ENCODE assay signal across 3 cellular contexts in genomic region chr6:54074591-54075195, GRCh38.
TF ChIP-seq lines count a peak whose summit lies in the region.

No MANE protein-coding gene starts in this region.

TF ChIP-seq in liver, 16 proteins besides CTCF, POLR2A, EP300 and RAD21:
- TF ChIP-seq HNF4A (conservative IDR thresholded peaks at IDR 0.05) (peak in 1 of 2 donors; percentile 93), HNF4G (IDR thresholded peaks at IDR 0.05) (peak; percentile 79), JUND (IDR thresholded peaks at IDR 0.05) (peak in 1 of 2 donors; percentile 84), RXRA (IDR thresholded peaks at IDR 0.05) (peak in 1 of 2 donors; percentile 60), ZBTB33 (IDR thresholded peaks at IDR 0.05) (no peak), ATF3 (IDR thresholded peaks at IDR 0.05) (peak; percentile 48), GABPA (IDR thresholded peaks at IDR 0.05 in 1 of 2, conservative IDR thresholded peaks at IDR 0.05 in 1 of 2) (no peak), NR2F2 (IDR thresholded peaks at IDR 0.05) (no peak), SP1 (IDR thresholded peaks at IDR 0.05) (peak; percentile 93)

TF ChIP-seq in HepG2, 621 proteins besides CTCF, POLR2A, EP300 and RAD21:
- no peak for TF ChIP-seq PREB (CRISPR knock-in tag; IDR thresholded peaks at IDR 0.05)
- no peak for TF ChIP-seq THAP7 (CRISPR knock-in tag; IDR thresholded peaks at IDR 0.05)
- no peak for TF ChIP-seq NR1H2 (CRISPR knock-in tag; IDR thresholded peaks at IDR 0.05; ENCODE audit: borderline replicate concordance, low read depth)
- no peak for TF ChIP-seq ZBTB42 (CRISPR knock-in tag; IDR thresholded peaks at IDR 0.05)

TF ChIP-seq in WTC11, 78 proteins besides CTCF, POLR2A, EP300 and RAD21:
- TF ChIP-seq STAT6 (CRISPR knock-in tag; conservative IDR thresholded peaks at IDR 0.05; ENCODE audit: low read depth) (no peak), RELA (CRISPR knock-in tag; IDR thresholded peaks at IDR 0.05; ENCODE audit: borderline replicate concordance) (no peak), CREM (CRISPR knock-in tag; IDR thresholded peaks at IDR 0.05) (no peak), PREB (CRISPR knock-in tag; IDR thresholded peaks at IDR 0.05; ENCODE audit: borderline replicate concordance) (no peak), PRDM15 (CRISPR knock-in tag; IDR thresholded peaks at IDR 0.05) (no peak)
